9 cellular contexts compared by ENCODE assay signal in genomic region chr9:127132921-127133647, GRCh38. TPM values are rescaled to one million over a fixed set of nuclear protein-coding genes. Genes with fewer than 3 reads are reported as not detected.
DNase-seq lines count a peak whose midpoint lies in the region; ATAC-seq and TF ChIP-seq lines count a peak whose summit lies in the region.
"Had no signal": no experiment of that assay in that cellular context is flagged by ENCODE, and none has a peak within 500 bp of the region (broad histone marks: within the 10 kb centered on the region; RNA-seq: fewer than 3 reads in every experiment).

No MANE protein-coding gene starts in this region.

- H3K4me1 ChIP-seq in breast epithelium (peaks cover 0 to 5% of the 10 kb centered on the region in 2 donors), mucosa of rectum (ENCODE audit: control insufficient read depth in 2 of 2, insufficient read depth in 2 of 2, low read length in 2 of 2) (peaks cover 0 to 6% of the 10 kb centered on the region in 2 donors), foreskin keratinocyte (peaks cover 14% of the 10 kb centered on the region)

- H3K4me3 ChIP-seq in breast epithelium (peak overlapping the region in 1 of 3 donors; percentile 40), mucosa of rectum (ENCODE audit: low read length in 2 of 2) (no peak overlapping the region), WERI-Rb-1 (ENCODE audit: low read depth, low read length) (no peak overlapping the region)

- no peak overlapping the region for H3K9ac ChIP-seq in mucosa of rectum (ENCODE audit: low read depth in 1 of 2, low read length in 2 of 2)

- CTCF ChIA-PET in MCF 10A (lab: Yijun Ruan, JAX), result interaction anchor here (1.3 kb wide), 1 partner anchor 167 kb away, joined by 6 read pairs; no protein-coding TSS in a partner anchor

- H3K9me3 ChIP-seq in breast epithelium (no peaks in the 10 kb centered on the region), mucosa of rectum (ENCODE audit: control insufficient read depth in 2 of 2, low read length in 2 of 2) (no peaks in the 10 kb centered on the region), WERI-Rb-1 (ENCODE audit: severe bottlenecking) (no peaks in the 10 kb centered on the region)

- peak overlapping the region; percentile 84 to 91 for H3K27ac ChIP-seq in breast epithelium
- H3K27ac ChIP-seq in cingulate gyrus (ENCODE audit: low read depth, low read length), result peak overlapping the region; percentile 94
- peak overlapping the region; percentile 68 to 69 for H3K27ac ChIP-seq in mucosa of rectum (ENCODE audit: low read depth in 2 of 2, low read length in 2 of 2)
- no peak overlapping the region for H3K27ac ChIP-seq in foreskin keratinocyte
- no peak overlapping the region for H3K27ac ChIP-seq in WERI-Rb-1

- intact Hi-C loops in breast epithelium (cut with DNase I; ENCODE audit: low total_unique reads) (no loop called here), MCF 10A (cut with micrococcal nuclease) (no loop called here)

- H3K27me3 ChIP-seq in breast epithelium (no peaks in the 10 kb centered on the region), mucosa of rectum (ENCODE audit: control insufficient read depth in 2 of 2, insufficient read depth in 2 of 2, low read length in 2 of 2) (no peaks in the 10 kb centered on the region), foreskin keratinocyte (peaks cover 1% of the 10 kb centered on the region), WERI-Rb-1 (ENCODE audit: insufficient read depth, low read depth, severe bottlenecking) (no peaks in the 10 kb centered on the region)

- H3K4me1 Mint-ChIP-seq in MCF 10A (ENCODE audit: insufficient read depth, unreplicated experiment), result peaks cover 12% of the 10 kb centered on the region

- H3K36me3 ChIP-seq in breast epithelium, result no peaks in the 10 kb centered on the region
- no peaks in the 10 kb centered on the region for H3K36me3 ChIP-seq in mucosa of rectum (ENCODE audit: control insufficient read depth in 2 of 2, insufficient read depth in 2 of 2, low read length in 2 of 2)
- no peaks in the 10 kb centered on the region for H3K36me3 ChIP-seq in WERI-Rb-1

- peaks cover 14% of the 10 kb centered on the region for H3K27me3 Mint-ChIP-seq in MCF 10A (ENCODE audit: insufficient read depth, unreplicated experiment)

- H3K36me3 Mint-ChIP-seq in MCF 10A (ENCODE audit: insufficient read depth, unreplicated experiment), result no peaks in the 10 kb centered on the region

- TF ChIP-seq POLR2A in breast epithelium (IDR thresholded peaks at IDR 0.05), result no peak

- POLR2A ChIA-PET in MCF 10A (lab: Yijun Ruan, JAX), result interaction anchor here (0.6 to 0.7 kb wide), 2 partner anchors 8 to 10 kb away, joined by 3 read pairs; no protein-coding TSS in a partner anchor

- H3K4me3 Mint-ChIP-seq in MCF 10A (ENCODE audit: unreplicated experiment), result no peak overlapping the region
- H3K4me3 Mint-ChIP-seq: neural crest cell had no signal

- BruUV-seq in MCF 10A (replicated peaks; lab: Mats Ljungman, UMichigan), result no TSS peak

- TF ChIP-seq CTCF in breast epithelium (IDR thresholded peaks at IDR 0.05) (no peak), MCF 10A (IDR thresholded peaks at IDR 0.05; ENCODE audit: unreplicated experiment) (no peak), foreskin keratinocyte (conservative IDR thresholded peaks at IDR 0.05) (no peak), WERI-Rb-1 (IDR thresholded peaks at IDR 0.05; ENCODE audit: low read depth, low read length) (no peak)

- H3K27ac Mint-ChIP-seq in MCF 10A (ENCODE audit: low read depth, unreplicated experiment), result no peak overlapping the region

- ATAC-seq in HG03571 (IDR thresholded peaks at IDR 0.05; ENCODE audit: unreplicated experiment) (no peak), foreskin keratinocyte (no peak)

- no peaks in the 10 kb centered on the region for H3K9me3 Mint-ChIP-seq in MCF 10A (ENCODE audit: unreplicated experiment)
- H3K9me3 Mint-ChIP-seq: neural crest cell had no signal

- DNase-seq in breast epithelium (ENCODE audit: low spot score in 2 of 2) (peak in 1 of 2 donors; percentile 51), MCF 10A (ENCODE audit: unreplicated experiment) (no peak), NOMO-1 treated with DMSO at 0.1 percent for 48 hours (lab: John Stamatoyannopoulos, UW; ENCODE audit: unreplicated experiment) (no peak), foreskin keratinocyte (no peak), WERI-Rb-1 (no peak)

RNA-seq across cellular contexts. Expression of gene ANGPTL2, which starts 10.6 kb away (rescaled TPM):
- total RNA-seq in breast epithelium, result 10 to 100 TPM; 30.9 to 61.8 (median 51.8) TPM
- total RNA-seq in MCF 10A (2022), result not detected in 2 replicates
- total RNA-seq in foreskin keratinocyte, result 0.32 and 0.37 TPM in 2 replicates
- 0.36 and 0.38 TPM in 2 replicates for polyA plus RNA-seq in foreskin keratinocyte

Comparison
In these comparisons a context has a peak if more than half of its experiments do, and no peak if none do; other contexts are left out.
1. RNA of gene ANGPTL2, which starts 10.6 kb away (total RNA-seq): 30.9 to 61.8 TPM in breast epithelium; 0.32 to 0.37 TPM in foreskin keratinocyte and not detected in MCF 10A; every median in the first group is over 10 times any median in the second.
2. H3K27ac ChIP-seq: peak in breast epithelium (2 of 2), cingulate gyrus (single experiment) and mucosa of rectum (2 of 2); none in foreskin keratinocyte (single experiment) and WERI-Rb-1 (single experiment).